ENCODE assay signal across 1 cellular context in genomic region chr4:189059996-189060570, GRCh38.
A peak's percentile ranks its signal among the peaks of the same experiment; 100 is the strongest.
TF ChIP-seq lines count a peak whose summit lies in the region.

No MANE protein-coding gene starts in this region.

TF ChIP-seq in H1, 55 proteins besides CTCF, POLR2A, EP300 and RAD21:
- TF ChIP-seq CBX8 (IDR thresholded peaks at IDR 0.05; ENCODE audit: borderline replicate concordance, low read depth, low read length) (no peak), TAF1 (IDR thresholded peaks at IDR 0.05; ENCODE audit: low read depth, low read length) (no peak), TEAD4 (IDR thresholded peaks at IDR 0.05; ENCODE audit: low read depth, low read length) (peak; percentile 61)
TF ChIP-seq in H1: peak in this region for 1.
